ENCODE assay signal across 1 cellular context in the genomic region with DNA sequence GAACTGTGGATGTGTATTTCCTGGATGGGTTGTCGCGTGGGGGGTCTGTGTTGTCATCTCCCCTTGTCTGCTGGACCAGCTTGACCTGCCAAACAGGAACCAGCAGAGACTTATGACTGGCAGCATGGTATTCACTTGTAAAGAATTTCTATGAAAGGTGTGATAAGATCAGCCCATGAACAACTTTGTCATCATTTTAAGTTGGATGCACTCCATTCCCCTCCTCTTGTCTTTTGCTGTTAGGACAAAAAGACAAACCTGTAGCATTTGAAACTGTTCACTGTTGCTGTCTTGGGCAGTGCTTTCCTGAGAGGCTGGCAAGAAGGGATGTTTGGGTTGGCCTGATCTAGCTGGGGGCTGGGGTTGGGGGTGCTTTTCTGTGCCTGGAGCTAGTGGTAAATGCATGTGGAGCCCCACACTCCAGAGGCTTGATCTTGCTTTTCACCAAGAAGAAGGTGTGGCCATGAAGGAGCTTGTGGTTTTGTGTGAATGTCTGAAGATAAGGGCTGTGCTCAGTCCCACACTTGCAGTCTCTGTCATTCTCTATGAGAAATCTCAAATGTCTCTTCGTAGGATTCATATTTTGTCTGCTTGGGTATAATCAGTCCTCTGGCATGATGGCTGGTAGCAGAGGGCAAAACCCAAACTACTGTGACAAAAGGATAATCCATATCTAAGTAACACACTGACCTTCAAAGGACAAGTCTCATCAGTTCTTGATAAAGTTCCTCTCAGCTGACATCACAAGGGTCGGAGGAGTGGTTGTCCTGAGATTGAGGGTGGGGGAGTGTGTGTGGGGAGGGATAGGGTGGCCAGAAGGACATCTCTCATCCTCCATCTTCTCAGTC.
A peak's percentile ranks its signal among the peaks of the same experiment; 100 is the strongest.
TF ChIP-seq lines count a peak whose summit lies in the region.

No MANE protein-coding gene starts in this region.

TF ChIP-seq in GM12878, 131 proteins besides CTCF, POLR2A, EP300 and RAD21:
- TF ChIP-seq TAF1 (IDR thresholded peaks at IDR 0.05; ENCODE audit: borderline replicate concordance, low read depth, low read length) (no peak), SMAD5 (IDR thresholded peaks at IDR 0.05; ENCODE audit: low read depth) (no peak), RUNX3 (IDR thresholded peaks at IDR 0.05; ENCODE audit: low read length) (peak; percentile 56), KAT2A (conservative IDR thresholded peaks at IDR 0.05; ENCODE audit: control insufficient read depth, low read depth, low read length) (no peak), ETV6 (conservative IDR thresholded peaks at IDR 0.05 in 1 of 2, IDR thresholded peaks at IDR 0.05 in 1 of 2; ENCODE audit: borderline replicate concordance in 1 of 2, low read depth in 1 of 2) (no peak), NR2C2 (IDR thresholded peaks at IDR 0.05; ENCODE audit: borderline replicate concordance, control insufficient read depth, insufficient read length, low read depth) (no peak), RAD51 (IDR thresholded peaks at IDR 0.05) (no peak)
